20 cellular contexts compared by ENCODE assay signal in the genomic region with DNA sequence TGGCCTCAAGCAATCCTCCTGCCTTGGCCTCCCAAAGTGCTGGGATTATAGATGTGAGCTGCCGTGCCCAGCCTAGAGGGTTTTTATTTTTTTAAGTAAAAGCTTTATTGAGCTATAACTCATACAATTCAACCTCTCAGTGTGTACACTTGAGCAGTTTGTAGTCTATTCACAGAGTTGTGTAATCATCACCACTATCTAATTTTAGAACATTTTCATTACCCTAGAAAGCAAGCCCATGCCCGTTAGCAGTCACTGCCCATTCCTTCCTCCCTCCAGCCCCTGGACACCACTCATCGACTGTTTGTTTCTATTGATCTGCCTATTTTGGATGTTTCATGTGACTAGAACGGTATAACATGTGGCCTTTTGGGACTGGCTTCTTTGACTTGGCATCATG.
"Had no signal": no experiment of that assay in that cellular context is flagged by ENCODE, and none has a peak within 500 bp of the region (broad histone marks: within the 10 kb centered on the region; RNA-seq: fewer than 3 reads in every experiment).

No MANE protein-coding gene starts in this region.

- DNase-seq: activated CD4-positive, alpha-beta T cell treated with anti-CD3 and anti-CD28 coated beads, Interleukin-2, amount 50 U/mL, for 1 hour; activated naive CD4-positive, alpha-beta T cell treated with anti-CD3 and anti-CD28 coated beads for 36 hours; activated T-cell treated with anti-CD3 and anti-CD28 coated beads for 4 hours; anterior cingulate cortex; caudate nucleus; foreskin keratinocyte; glutamatergic neuron; nephron progenitor cell; nucleus accumbens; retina; stimulated activated CD4-positive, alpha-beta T cell treated with anti-CD3 and anti-CD28 coated beads, Interleukin-12 subunit alpha, Interleukin-12 subunit beta, amount 100 ng/mL, for 4 hours; stimulated activated CD4-positive, alpha-beta T cell treated with anti-CD3 and anti-CD28 coated beads, Interleukin-1b, Interleukin-23, amount 100 ng/mL, for 48 hours; stimulated activated CD8-positive, alpha-beta memory T cell treated with anti-CD3 and anti-CD28 coated beads, Interleukin-4, amount 100 ng/mL, for 48 hours; stimulated activated naive CD4-positive, alpha-beta T cell; T-cell; T-helper 9 cell had no signal

- H3K4me3 Mint-ChIP-seq: activated naive CD4-positive, alpha-beta T cell treated with anti-CD3 and anti-CD28 coated beads for 36 hours; brain; nephron progenitor cell; T-cell had no signal

- H3K4me1 ChIP-seq: foreskin keratinocyte had no signal

- H3K27ac Mint-ChIP-seq: activated naive CD4-positive, alpha-beta T cell treated with anti-CD3 and anti-CD28 coated beads for 36 hours; activated T-helper 2 cell treated with anti-CD3 and anti-CD28 coated beads, Interferon-gamma antibody, Interleukin-2, Interleukin-4, amounts not matched to agents 10 μg/mL and 5 μg/mL and 100 μg/mL, durations not matched to agents 14 hours and 24 hours and 36 hours; brain; nephron progenitor cell; T-cell had no signal

- ATAC-seq: activated CD4-positive, CD25-positive, alpha-beta regulatory T cell treated with anti-CD3 and anti-CD28 coated beads, Interleukin-2, amount 50 U/mL, for 24 hours; foreskin keratinocyte; T-cell had no signal

- H3K27me3 ChIP-seq: foreskin keratinocyte had no signal

- H3K27ac ChIP-seq: foreskin keratinocyte had no signal

- H3K27me3 Mint-ChIP-seq: brain, T-cell had no signal

- H3K4me3 ChIP-seq: lung had no signal

- H3K4me1 Mint-ChIP-seq: brain, nephron progenitor cell, T-cell had no signal

- H3K9me3 Mint-ChIP-seq: activated naive CD4-positive, alpha-beta T cell treated with anti-CD3 and anti-CD28 coated beads for 36 hours; activated T-helper 2 cell treated with anti-CD3 and anti-CD28 coated beads, Interferon-gamma antibody, Interleukin-2, Interleukin-4, amounts not matched to agents 10 μg/mL and 5 μg/mL and 100 μg/mL, durations not matched to agents 14 hours and 24 hours and 36 hours; brain; nephron progenitor cell; T-cell had no signal
